Comparison of ENCODE assay signal across 18 cellular contexts in the genomic region with DNA sequence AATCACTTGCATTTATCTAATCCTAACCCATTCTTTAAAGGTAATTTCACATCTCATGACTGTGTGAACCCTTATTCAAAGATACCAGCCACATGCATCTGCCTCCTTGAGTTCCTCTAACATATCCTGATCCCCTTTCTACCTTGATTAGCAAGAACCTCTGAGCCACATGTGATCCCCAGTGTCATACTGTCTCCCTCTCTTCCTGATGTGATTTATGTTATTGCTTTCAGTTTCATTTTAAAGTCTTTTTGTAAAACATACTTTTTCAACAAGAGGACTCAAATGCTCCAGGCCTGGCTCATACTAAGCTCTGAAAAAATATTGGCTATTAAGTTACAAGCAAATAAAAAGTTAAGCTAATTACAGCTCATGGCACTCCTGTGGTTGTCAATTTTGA.
DNase-seq lines count a peak whose midpoint lies in the region; ATAC-seq and TF ChIP-seq lines count a peak whose summit lies in the region.
"Had no signal": no experiment of that assay in that cellular context is flagged by ENCODE, and none has a peak within 500 bp of the region (broad histone marks: within the 10 kb centered on the region; RNA-seq: fewer than 3 reads in every experiment).

No MANE protein-coding gene starts in this region.

- H3K27me3 ChIP-seq in fibroblast of lung (ENCODE audit: control insufficient read depth, insufficient read depth, low read length) (no peaks in the 10 kb centered on the region), Caco-2 (replicated peaks; ENCODE audit: control insufficient read depth, insufficient read depth, low read length) (no peaks in the 10 kb centered on the region)

- TF ChIP-seq CTCF in fibroblast of lung (conservative IDR thresholded peaks at IDR 0.05 in 1 of 2, IDR thresholded peaks at IDR 0.05 in 1 of 2; ENCODE audit: low read depth in 1 of 2, low read length in 2 of 2) (no peak), Caco-2 (IDR thresholded peaks at IDR 0.05; ENCODE audit: insufficient read depth in 1 of 2, low read depth in 1 of 2, low read length in 1 of 2, severe bottlenecking in 1 of 2, unreplicated experiment in 1 of 2) (no peak)

- peak overlapping the region; percentile 40 for H3K27ac ChIP-seq in fibroblast of lung (ENCODE audit: insufficient read depth, low read length)

- no peaks in the 10 kb centered on the region for H3K36me3 Mint-ChIP-seq in Caco-2 (ENCODE audit: insufficient read depth, unreplicated experiment)

- H3K4me3 ChIP-seq in fibroblast of lung (replicated peaks in 1 of 4; ENCODE audit: control extremely low read depth in 1 of 4, insufficient read depth in 1 of 4, low read depth in 3 of 4, low read length in 4 of 4) (no peak overlapping the region), Caco-2 (ENCODE audit: low read depth, low read length) (no peak overlapping the region)
- H3K4me3 ChIP-seq: lung had no signal

- peak overlapping the region; percentile 5 to 69 for H3K27ac Mint-ChIP-seq in stimulated activated naive CD8-positive, alpha-beta T cell treated with anti-CD3 and anti-CD28 coated beads, Interleukin-15, amount 100 ng/mL, for 72 hours
- no peak overlapping the region for H3K27ac Mint-ChIP-seq in Caco-2 (ENCODE audit: unreplicated experiment)

- H3K36me3 ChIP-seq in fibroblast of lung (ENCODE audit: control insufficient read depth, insufficient read depth, low read length) (no peaks in the 10 kb centered on the region), Caco-2 (ENCODE audit: control insufficient read depth, insufficient read depth, low read length) (no peaks in the 10 kb centered on the region)

- H3K9ac ChIP-seq in fibroblast of lung (ENCODE audit: insufficient read depth, low read length), result no peak overlapping the region

- H3K4me2 ChIP-seq in fibroblast of lung (ENCODE audit: extremely low read depth, insufficient read depth, low read length), result peak overlapping the region; percentile 34

- peaks cover 8% of the 10 kb centered on the region for H3K4me1 ChIP-seq in fibroblast of lung (ENCODE audit: control insufficient read depth, extremely low read depth, insufficient read depth, low read length)
- H3K4me1 ChIP-seq in Caco-2, result no peaks in the 10 kb centered on the region

- H4K20me1 ChIP-seq in fibroblast of lung (ENCODE audit: control insufficient read depth, extremely low read depth, insufficient read depth, low read length), result no peaks in the 10 kb centered on the region

- ATAC-seq in stimulated activated naive CD8-positive, alpha-beta T cell treated with anti-CD3 and anti-CD28 coated beads, Interleukin-15, amount 100 ng/mL, for 72 hours, result peak; percentile 48
- ATAC-seq in stimulated activated naive CD8-positive, alpha-beta T cell treated with anti-CD3 and anti-CD28 coated beads, Interleukin-15, Interleukin-2, amounts not matched to agents 100 U/mL and 50 U/mL, for 24 hours, result no peak
- no peak for ATAC-seq in GM19455 (IDR thresholded peaks at IDR 0.05; ENCODE audit: unreplicated experiment)
- no peak for ATAC-seq in GM21526 (IDR thresholded peaks at IDR 0.05; ENCODE audit: low FRiP score, unreplicated experiment)
- ATAC-seq: PC-3 had no signal

- DNase-seq in stimulated activated naive CD8-positive, alpha-beta T cell treated with anti-CD3 and anti-CD28 coated beads, Interleukin-15, amount 100 ng/mL, for 72 hours, result no peak
- no peak for DNase-seq in stimulated activated naive CD8-positive, alpha-beta T cell treated with anti-CD3 and anti-CD28 coated beads, Interleukin-15, Interleukin-2, amounts not matched to agents 100 U/mL and 50 U/mL, for 24 hours
- DNase-seq in RPMI7951 (ENCODE audit: low read depth) (peak; percentile 20), fibroblast of lung (ENCODE audit: low read depth in 2 of 2) (peak; percentile 11 to 34), Caco-2 (no peak), NCI-H2081 (lab: John Stamatoyannopoulos, UW) (no peak)
- DNase-seq: C1 segment of cervical spinal cord; H9; hippocampal formation; MV-4-11; NCI-H226; posterior cingulate gyrus; stimulated activated CD4-positive, alpha-beta T cell treated with anti-CD3 and anti-CD28 coated beads, Interleukin-2, amount 100 ng/mL, for 48 hours; stimulated activated naive CD4-positive, alpha-beta T cell treated with Interleukin-2 at 50 U/mL for 16 hours had no signal

- H3K4me3 Mint-ChIP-seq in stimulated activated naive CD8-positive, alpha-beta T cell treated with anti-CD3 and anti-CD28 coated beads, Interleukin-15, amount 100 ng/mL, for 72 hours, result no peak overlapping the region
- no peak overlapping the region for H3K4me3 Mint-ChIP-seq in Caco-2 (ENCODE audit: unreplicated experiment)
- H3K4me3 Mint-ChIP-seq: H9 had no signal

- peaks cover 19% of the 10 kb centered on the region for H3K4me1 Mint-ChIP-seq in stimulated activated naive CD8-positive, alpha-beta T cell treated with anti-CD3 and anti-CD28 coated beads, Interleukin-15, amount 100 ng/mL, for 72 hours
- peaks cover 7% of the 10 kb centered on the region for H3K4me1 Mint-ChIP-seq in Caco-2 (ENCODE audit: low read depth, unreplicated experiment)

- peaks cover 0 to 8% of the 10 kb centered on the region in 2 donors for H3K9me3 Mint-ChIP-seq in stimulated activated naive CD8-positive, alpha-beta T cell treated with anti-CD3 and anti-CD28 coated beads, Interleukin-15, amount 100 ng/mL, for 72 hours
- H3K9me3 Mint-ChIP-seq in Caco-2 (ENCODE audit: unreplicated experiment), result no peaks in the 10 kb centered on the region
- H3K9me3 Mint-ChIP-seq: H9 had no signal

- H3K79me2 ChIP-seq in fibroblast of lung (ENCODE audit: control insufficient read depth, insufficient read depth, low read length), result no peaks in the 10 kb centered on the region

- CTCF ChIA-PET in Caco-2 (lab: Charles Lee), result interaction anchor here (1.2 kb wide), 1 partner anchor 10 kb away, joined by 5 read pairs; no protein-coding TSS in a partner anchor

- POLR2A ChIA-PET in Caco-2 (lab: Charles Lee), result no interaction called here

- no peaks in the 10 kb centered on the region for H3K9me3 ChIP-seq in fibroblast of lung (ENCODE audit: control insufficient read depth, insufficient read depth, low read depth, low read length)
- no peaks in the 10 kb centered on the region for H3K9me3 ChIP-seq in Caco-2

- H3K27me3 Mint-ChIP-seq in stimulated activated naive CD8-positive, alpha-beta T cell treated with anti-CD3 and anti-CD28 coated beads, Interleukin-15, amount 100 ng/mL, for 72 hours, result no peaks in the 10 kb centered on the region
- H3K27me3 Mint-ChIP-seq in Caco-2 (ENCODE audit: insufficient read depth, unreplicated experiment), result no peaks in the 10 kb centered on the region

- peak overlapping the region; percentile 22 for H2AFZ ChIP-seq in fibroblast of lung (ENCODE audit: low read length)

- BruUV-seq in Caco-2 (replicated peaks; lab: Mats Ljungman, UMichigan), result no TSS peak

- intact Hi-C loops in Caco-2 (cut with micrococcal nuclease; ENCODE audit: unreplicated experiment), result no loop called here

Comparison
In these comparisons a context has a peak if more than half of its experiments do, and no peak if none do; other contexts are left out.
1. DNase-seq: peak in RPMI7951 (single experiment) and fibroblast of lung (2 of 2); none in stimulated activated naive CD8-positive, alpha-beta T cell treated with anti-CD3 and anti-CD28 coated beads, Interleukin-15, amount 100 ng/mL, for 72 hours (0 of 2), stimulated activated naive CD8-positive, alpha-beta T cell treated with anti-CD3 and anti-CD28 coated beads, Interleukin-15, Interleukin-2, amounts not matched to agents 100 U/mL and 50 U/mL, for 24 hours (single experiment), Caco-2 (0 of 2) and NCI-H2081 (0 of 2).